1 cellular context compared by ENCODE assay signal in genomic region chr3:177483182-177483967, GRCh38.
TF ChIP-seq lines count a peak whose summit lies in the region.

No MANE protein-coding gene starts in this region.

TF ChIP-seq in K562, 482 proteins besides CTCF, POLR2A, EP300 and RAD21 (continued from another document and continues in another):
- TF ChIP-seq ZNF512 (tag; IDR thresholded peaks at IDR 0.05) (no peak), CCNT2 (IDR thresholded peaks at IDR 0.05; ENCODE audit: borderline replicate concordance, extremely low read depth, insufficient read length, low read depth, low read length) (peak; percentile 94), NFE2L1 (tag; IDR thresholded peaks at IDR 0.05; ENCODE audit: borderline replicate concordance, low read depth) (no peak), ZNF717 (CRISPR knock-in tag; IDR thresholded peaks at IDR 0.05) (no peak), PCBP2 (IDR thresholded peaks at IDR 0.05; ENCODE audit: low read depth, low read length, poor library complexity, severe bottlenecking) (no peak), ZNF740 (CRISPR knock-in tag; IDR thresholded peaks at IDR 0.05) (no peak), ZNF740 (tag; IDR thresholded peaks at IDR 0.05) (no peak), ARID4B (CRISPR knock-in tag; IDR thresholded peaks at IDR 0.05) (no peak), RREB1 (CRISPR knock-in tag; IDR thresholded peaks at IDR 0.05) (no peak), ZBTB1 (CRISPR knock-in tag; IDR thresholded peaks at IDR 0.05; ENCODE audit: borderline replicate concordance, low read depth) (no peak), ZBTB34 (CRISPR knock-in tag; IDR thresholded peaks at IDR 0.05) (no peak), TFE3 (CRISPR knock-in tag; IDR thresholded peaks at IDR 0.05) (no peak), ATF7 (IDR thresholded peaks at IDR 0.05) (peak; percentile 68), NR3C1 (CRISPR knock-in tag; IDR thresholded peaks at IDR 0.05) (no peak), CTBP1 (IDR thresholded peaks at IDR 0.05; ENCODE audit: borderline replicate concordance) (peak; percentile 24; the same call in 1 of the 2 replicates), MTA3 (IDR thresholded peaks at IDR 0.05; ENCODE audit: borderline replicate concordance) (0 out of 2 replicates have a peak, but pooled peaks have one; percentile 60), WHSC1 (IDR thresholded peaks at IDR 0.05; ENCODE audit: low read length) (no peak), MTA1 (IDR thresholded peaks at IDR 0.05; ENCODE audit: borderline replicate concordance) (no peak), ZNF175 (CRISPR knock-in tag; IDR thresholded peaks at IDR 0.05; ENCODE audit: low read depth) (peak; percentile 73; the same call in 1 of the 2 replicates), HNRNPL (IDR thresholded peaks at IDR 0.05; ENCODE audit: low read depth, low read length) (no peak), HCFC1 (IDR thresholded peaks at IDR 0.05; ENCODE audit: low read depth, low read length) (no peak), ZBTB49 (CRISPR knock-in tag; IDR thresholded peaks at IDR 0.05; ENCODE audit: borderline replicate concordance) (no peak), RBBP5 (IDR thresholded peaks at IDR 0.05; ENCODE audit: borderline replicate concordance, insufficient read depth, low read length, poor library complexity, severe bottlenecking) (peak; percentile 42), MTF1 (CRISPR knock-in tag; IDR thresholded peaks at IDR 0.05; ENCODE audit: borderline replicate concordance) (no peak), IRF2 (CRISPR knock-in tag; IDR thresholded peaks at IDR 0.05) (no peak), SRSF3 (IDR thresholded peaks at IDR 0.05; ENCODE audit: insufficient read depth, low read length) (no peak), ZNF77 (CRISPR knock-in tag; IDR thresholded peaks at IDR 0.05) (no peak), PATZ1 (CRISPR knock-in tag; IDR thresholded peaks at IDR 0.05; ENCODE audit: borderline replicate concordance) (no peak), DDX20 (tag; IDR thresholded peaks at IDR 0.05; ENCODE audit: low read depth) (no peak), ARID1B (IDR thresholded peaks at IDR 0.05) (peak; percentile 96), HMG20B (CRISPR knock-in tag; IDR thresholded peaks at IDR 0.05) (no peak), ZNF589 (CRISPR knock-in tag; IDR thresholded peaks at IDR 0.05; ENCODE audit: low read depth) (no peak; the same call in 1 of the 2 replicates), TBL1XR1 (IDR thresholded peaks at IDR 0.05; ENCODE audit: low read length in 2 of 2) (peak in 1 of 2 experiments; percentile 88; a peak in 2 of 4 replicates), ZNF253 (CRISPR knock-in tag; conservative IDR thresholded peaks at IDR 0.05) (no peak), ZNF639 (CRISPR knock-in tag; conservative IDR thresholded peaks at IDR 0.05 in 1 of 2, IDR thresholded peaks at IDR 0.05 in 1 of 2) (peak in 1 of 2 experiments; percentile 45; a peak in 1 of 4 replicates), CBFA2T2 (conservative IDR thresholded peaks at IDR 0.05) (peak; percentile 92)
